ENCODE assay signal across 17 cellular contexts in genomic region chr14:79602023-79602422, GRCh38.
DNase-seq lines count a peak whose midpoint lies in the region; FAIRE-seq and TF ChIP-seq lines count a peak whose summit lies in the region.
"Had no signal": no experiment of that assay in that cellular context is flagged by ENCODE, and none has a peak within 500 bp of the region (broad histone marks: within the 10 kb centered on the region; RNA-seq: fewer than 3 reads in every experiment).

No MANE protein-coding gene starts in this region.

- H3K4me3 ChIP-seq in Karpas-422 (ENCODE audit: low read length) = no peak overlapping the region
- no peak overlapping the region for H3K4me3 ChIP-seq in small intestine (ENCODE audit: low read depth in 1 of 2, low read length in 2 of 2)
- H3K4me3 ChIP-seq: A549 had no signal

- no peaks in the 10 kb centered on the region for H4K20me1 ChIP-seq in Karpas-422 (ENCODE audit: insufficient read depth, low read depth, low read length)

- H3K27me3 ChIP-seq in Karpas-422 (ENCODE audit: low read length) (0 out of 2 replicates have a peak, but pooled peaks cover 3% of the 10 kb centered on the region), small intestine (ENCODE audit: control insufficient read depth in 2 of 2, insufficient read depth in 2 of 2, low read length in 2 of 2) (no peaks in the 10 kb centered on the region)

- TF ChIP-seq POLR2A in GM12891 (IDR thresholded peaks at IDR 0.05; ENCODE audit: low read depth, low read length) = no peak

- peak overlapping the region; percentile 24 for H3K4me2 ChIP-seq in Karpas-422 (ENCODE audit: low read depth, low read length, poor library complexity, severe bottlenecking)

- H3K9me3 ChIP-seq in Karpas-422 (ENCODE audit: low read length) (no peaks in the 10 kb centered on the region), small intestine (ENCODE audit: control insufficient read depth, low read depth) (no peaks in the 10 kb centered on the region)
- H3K9me3 ChIP-seq: A549 had no signal

- H3K4me1 ChIP-seq in Karpas-422 (ENCODE audit: low read length) (no peaks in the 10 kb centered on the region), small intestine (ENCODE audit: control insufficient read depth in 2 of 2, insufficient read depth in 1 of 2, low read depth in 1 of 2, low read length in 1 of 2) (no peaks in the 10 kb centered on the region)

- H3K9ac ChIP-seq in Karpas-422 (ENCODE audit: low read length) = no peak overlapping the region

- H3K27ac ChIP-seq in Karpas-422 (ENCODE audit: low read length) = no peak overlapping the region
- H3K27ac ChIP-seq in small intestine (ENCODE audit: low read depth in 1 of 2, low read length in 1 of 2) = no peak overlapping the region
- H3K27ac ChIP-seq: 22Rv1, A549, C4-2B had no signal

- no peak overlapping the region for H2AFZ ChIP-seq in Karpas-422 (ENCODE audit: low read length)

- no peak for FAIRE-seq in small intestine (lab: Jason Lieb, UNC)
- FAIRE-seq in GM12891 (lab: Jason Lieb, UNC) = no peak
- FAIRE-seq: A549 had no signal

- WGBS in small intestine, 3 donors = 33 to 57% (median 43%) methylated on average over 1 of the region's 1 CpG

- H3K9me2 ChIP-seq in Karpas-422 (replicated peaks; ENCODE audit: insufficient read depth, low read length) = no peaks in the 10 kb centered on the region

- no peaks in the 10 kb centered on the region for H3K79me2 ChIP-seq in Karpas-422 (ENCODE audit: low read length)

- DNase-seq in NCI-H1105 treated with DMSO at 0.1 percent for 48 hours (lab: John Stamatoyannopoulos, UW) = peak; percentile 29
- DNase-seq in NCI-H1105 (lab: John Stamatoyannopoulos, UW) = no peak
- DNase-seq in Karpas-422 = no peak
- DNase-seq in amniotic epithelial cell (ENCODE audit: low read depth) = peak; percentile 12
- peak; percentile 11 for DNase-seq in small intestine
- no peak for DNase-seq in activated effector memory CD4-positive, alpha-beta T cell treated with anti-CD3 and anti-CD28 coated beads, Interleukin-2, amount 50 U/mL, for 16 hours
- no peak for DNase-seq in GM12891 (ENCODE audit: insufficient read length, low spot score)
- DNase-seq: AML-193; CD4-positive, alpha-beta T cell; DMS153; DMS79; GF-D8; GOT3; H7 had no signal

- H3K36me3 ChIP-seq in Karpas-422 (ENCODE audit: insufficient read depth, low read length) (no peaks in the 10 kb centered on the region), small intestine (ENCODE audit: control insufficient read depth in 2 of 2, insufficient read depth in 2 of 2, low read length in 2 of 2) (no peaks in the 10 kb centered on the region)

TF ChIP-seq in GM12891, 5 proteins besides CTCF, POLR2A, EP300 and RAD21:
- TF ChIP-seq POLR2AphosphoS5 (IDR thresholded peaks at IDR 0.05; ENCODE audit: low read depth, low read length) (no peak), SPI1 (IDR thresholded peaks at IDR 0.05; ENCODE audit: low read depth, low read length) (no peak), PAX5 (IDR thresholded peaks at IDR 0.05; ENCODE audit: insufficient read depth, low read length, severe bottlenecking) (no peak), TAF1 (IDR thresholded peaks at IDR 0.05; ENCODE audit: low read depth, low read length) (no peak), POU2F2 (IDR thresholded peaks at IDR 0.05; ENCODE audit: low read depth, low read length) (no peak)
TF ChIP-seq in GM12891: peak in this region for 0.

Comparison
In these comparisons a context has a peak if more than half of its experiments do, and no peak if none do; other contexts are left out.
1. DNase-seq: peak in NCI-H1105 treated with DMSO at 0.1 percent for 48 hours (single experiment), amniotic epithelial cell (single experiment) and small intestine (single experiment); none in NCI-H1105 (single experiment), Karpas-422 (single experiment), activated effector memory CD4-positive, alpha-beta T cell treated with anti-CD3 and anti-CD28 coated beads, Interleukin-2, amount 50 U/mL, for 16 hours (single experiment) and GM12891 (single experiment).